ENCODE assay signal across 8 cellular contexts in genomic region chr10:106705576-106706526, GRCh38.
DNase-seq lines count a peak whose midpoint lies in the region; ATAC-seq and TF ChIP-seq lines count a peak whose summit lies in the region.

No MANE protein-coding gene starts in this region.

- ATAC-seq in HG02763 (IDR thresholded peaks at IDR 0.05; ENCODE audit: unreplicated experiment), result peak; percentile 58
- peak; percentile 70 to 76 for ATAC-seq in right cardiac atrium
- no peak for ATAC-seq in gastrocnemius medialis

- TF ChIP-seq POLR2A in adrenal gland (IDR thresholded peaks at IDR 0.05), result no peak
- no peak for TF ChIP-seq POLR2A in gastrocnemius medialis (IDR thresholded peaks at IDR 0.05)

- H3K4me3 ChIP-seq in AG10803 (ENCODE audit: low read length) (no peak overlapping the region; the same call in 1 of the 2 replicates), adrenal gland (no peak overlapping the region), right cardiac atrium (ENCODE audit: low read length) (no peak overlapping the region), gastrocnemius medialis (no peak overlapping the region)

- in situ Hi-C loops in gastrocnemius medialis (cut with MboI; ENCODE audit: low sequenced_read_pairs in 4 of 4), result no loop called here

- H3K36me3 ChIP-seq in adrenal gland (replicated peaks in 1 of 2) (no peaks in the 10 kb centered on the region), gastrocnemius medialis (no peaks in the 10 kb centered on the region)

- TF ChIP-seq CTCF in AG10803 (conservative IDR thresholded peaks at IDR 0.05; ENCODE audit: low read length) (peak; percentile 84), GM12874 (IDR thresholded peaks at IDR 0.05; ENCODE audit: insufficient read depth, low read depth, low read length) (peak; percentile 75), adrenal gland (IDR thresholded peaks at IDR 0.05) (peak; percentile 46 to 86 (median 68)), gastrocnemius medialis (IDR thresholded peaks at IDR 0.05 in 4 of 5, conservative IDR thresholded peaks at IDR 0.05 in 1 of 5) (peak in 4 of 5 experiments; percentile 10 to 54 (median 36))

- no peaks in the 10 kb centered on the region for H3K27me3 ChIP-seq in adrenal gland
- H3K27me3 ChIP-seq in right cardiac atrium (ENCODE audit: control insufficient read depth, insufficient read depth), result no peaks in the 10 kb centered on the region
- H3K27me3 ChIP-seq in gastrocnemius medialis, result no peaks in the 10 kb centered on the region

- H3K27ac ChIP-seq in adrenal gland (no peak overlapping the region), right cardiac atrium (ENCODE audit: low read length) (no peak overlapping the region), gastrocnemius medialis (no peak overlapping the region)

- WGBS in adrenal gland, 4 donors, result 13 to 19% (median 17%) methylated on average over 9 of the region's 9 CpGs
- WGBS in right cardiac atrium, result 8% methylated on average over 9 of the region's 9 CpGs

- H3K4me1 ChIP-seq in adrenal gland (replicated peaks in 1 of 2) (no peaks in the 10 kb centered on the region), right cardiac atrium (ENCODE audit: control insufficient read depth, insufficient read depth, low read length) (no peaks in the 10 kb centered on the region), gastrocnemius medialis (no peaks in the 10 kb centered on the region)

- DNase-seq in AG10803 (ENCODE audit: low read depth), result peak; percentile 55
- DNase-seq in NCI-H1694 (lab: John Stamatoyannopoulos, UW), result peak; percentile 10
- DNase-seq in adrenal gland, result peak; percentile 36 to 82 (median 66)
- DNase-seq in right cardiac atrium, result peak; percentile 37 to 75 (median 49)
- DNase-seq in gastrocnemius medialis, result peak in 1 of 2 donors; percentile 17
- DNase-seq in OCI-M2 (lab: John Stamatoyannopoulos, UW; ENCODE audit: unreplicated experiment), result no peak

- intact Hi-C loops in adrenal gland (cut with DNase I) (loop anchor here in 1 of 2 donors (10.0 kb wide), 1 partner anchor 1109 kb away; no protein-coding TSS in a partner anchor), right cardiac atrium (cut with DNase I) (loop anchor here in 1 of 4 donors (5.0 kb wide), 1 partner anchor 1106 kb away; no protein-coding TSS in a partner anchor), gastrocnemius medialis (cut with DNase I; ENCODE audit: low total_unique reads) (no loop called here)

- H3K9me3 ChIP-seq in adrenal gland (replicated peaks in 1 of 3), result no peaks in the 10 kb centered on the region
- no peaks in the 10 kb centered on the region for H3K9me3 ChIP-seq in right cardiac atrium (ENCODE audit: control insufficient read depth, low read length)
- no peaks in the 10 kb centered on the region for H3K9me3 ChIP-seq in gastrocnemius medialis

Comparison
In these comparisons a context has a peak if more than half of its experiments do, and no peak if none do; other contexts are left out.
1. ATAC-seq: peak in HG02763 (single experiment) and right cardiac atrium (2 of 2); none in gastrocnemius medialis (0 of 2).
2. Peak in every context shown above with its lines, with median percentiles within 50 percentile points of each other: CTCF ChIP-seq.